14 cellular contexts compared by ENCODE assay signal in the genomic region with DNA sequence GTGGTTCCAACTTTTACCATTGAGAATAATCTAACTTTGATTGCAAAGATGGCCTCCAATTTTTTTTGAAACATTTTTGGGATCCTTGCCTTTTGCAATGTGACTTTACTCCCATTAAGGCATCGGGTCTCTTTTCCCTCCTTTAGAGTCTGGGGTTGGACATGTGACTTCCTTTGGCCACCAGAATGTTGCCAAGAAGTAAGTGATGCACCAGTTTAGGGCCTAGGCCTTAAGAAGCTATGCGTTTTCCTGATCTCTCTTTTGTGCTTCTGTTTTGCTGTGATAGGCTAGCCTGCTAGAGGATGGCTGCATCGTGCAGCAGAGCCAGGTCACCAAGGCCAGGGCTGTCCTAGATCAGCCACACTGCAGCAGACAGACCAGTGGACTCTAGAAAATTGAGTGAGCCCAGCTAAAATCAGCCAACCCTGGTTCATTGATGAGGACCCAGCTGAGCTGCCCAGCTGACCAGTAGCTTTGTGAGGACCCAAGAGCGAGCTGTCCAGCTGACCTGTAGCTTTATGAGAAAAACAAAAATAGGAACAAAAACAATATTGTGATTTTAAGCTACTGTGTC.
DNase-seq lines count a peak whose midpoint lies in the region; ATAC-seq and TF ChIP-seq lines count a peak whose summit lies in the region.
"Had no signal": no experiment of that assay in that cellular context is flagged by ENCODE, and none has a peak within 500 bp of the region (broad histone marks: within the 10 kb centered on the region; RNA-seq: fewer than 3 reads in every experiment).

No MANE protein-coding gene starts in this region.

- POLR2A ChIA-PET in HEK293 (lab: Yijun Ruan, JAX) = interaction anchor here (0.7 to 2.0 kb wide), 2 partner anchors 593 to 595 kb away, joined by 4 to 7 read pairs; partner anchors contain the start of gene JAG1

- intact Hi-C loops in ascending aorta (cut with DNase I) (loop anchor here (5.0 kb wide), 1 partner anchor 346 kb away; no protein-coding TSS in a partner anchor), left ventricle myocardium superior (cut with micrococcal nuclease) (no loop called here)

- peaks cover 8% of the 10 kb centered on the region; the same call in 1 of the 2 replicates for H3K4me1 ChIP-seq in HEK293 (ENCODE audit: control insufficient read depth, insufficient read depth, low read length)
- peaks cover 0 to 17% of the 10 kb centered on the region in 2 donors for H3K4me1 ChIP-seq in ascending aorta
- peaks cover 5 to 10% (median 6%) of the 10 kb centered on the region in 3 donors for H3K4me1 ChIP-seq in skeletal muscle tissue (ENCODE audit: control insufficient read depth in 3 of 3, insufficient read depth in 3 of 3, low read length in 3 of 3)

- DNase-seq in ascending aorta (ENCODE audit: low spot score in 2 of 2) = no peak
- DNase-seq in left ventricle myocardium superior = no peak
- DNase-seq in DMS114 treated with DMSO at 0.1 percent for 48 hours (lab: John Stamatoyannopoulos, UW; ENCODE audit: unreplicated experiment) = no peak
- no peak for DNase-seq in MV-4-11 (lab: John Stamatoyannopoulos, UW)
- DNase-seq in DMS79 treated with DMSO at 0.1 percent for 48 hours (lab: John Stamatoyannopoulos, UW) = no peak
- DNase-seq: activated naive CD8-positive, alpha-beta T cell treated with anti-CD3 and anti-CD28 coated beads, Interleukin-2, amount 10 ng/mL, durations not matched to agents 7 days and 5 days; CD4-positive, CD25-positive, alpha-beta regulatory T cell; effector CD4-positive, alpha-beta T cell; GDM1; stimulated activated CD4-positive, alpha-beta T cell treated with anti-CD3 and anti-CD28 coated beads, Interleukin-4, amount 100 ng/mL, for 24 hours; stomach had no signal

- no peak overlapping the region for H3K4me3 ChIP-seq in HEK293 (ENCODE audit: low read depth, low read length)
- no peak overlapping the region for H3K4me3 ChIP-seq in ascending aorta
- no peak overlapping the region for H3K4me3 ChIP-seq in skeletal muscle tissue (ENCODE audit: low read length in 3 of 3)
- H3K4me3 ChIP-seq: stomach had no signal

- H3K27me3 ChIP-seq in ascending aorta = no peaks in the 10 kb centered on the region
- no peaks in the 10 kb centered on the region for H3K27me3 ChIP-seq in skeletal muscle tissue (ENCODE audit: control insufficient read depth in 3 of 3, insufficient read depth in 3 of 3, low read length in 3 of 3)
- H3K27me3 ChIP-seq: stomach had no signal

- no peaks in the 10 kb centered on the region for H3K9me3 ChIP-seq in HEK293 (ENCODE audit: control insufficient read depth, insufficient read depth, low read depth, low read length)
- no peaks in the 10 kb centered on the region for H3K9me3 ChIP-seq in ascending aorta
- no peaks in the 10 kb centered on the region for H3K9me3 ChIP-seq in skeletal muscle tissue (ENCODE audit: control insufficient read depth in 3 of 3, low read length in 3 of 3)
- H3K9me3 ChIP-seq: stomach had no signal

- ATAC-seq in left ventricle myocardium superior (peak; percentile 35), HG03469 (IDR thresholded peaks at IDR 0.05; ENCODE audit: unreplicated experiment) (no peak)

- H3K36me3 ChIP-seq in HEK293 (ENCODE audit: control insufficient read depth in 2 of 2, insufficient read depth in 1 of 2, low read length in 2 of 2) (no peaks in the 10 kb centered on the region), ascending aorta (no peaks in the 10 kb centered on the region), skeletal muscle tissue (ENCODE audit: control insufficient read depth in 3 of 3, insufficient read depth in 3 of 3, low read length in 3 of 3) (no peaks in the 10 kb centered on the region)
- H3K36me3 ChIP-seq: stomach had no signal

- H3K9ac ChIP-seq in skeletal muscle tissue (ENCODE audit: low read depth in 1 of 3, low read length in 3 of 3) = no peak overlapping the region

- H3K27ac ChIP-seq in HEK293 (ENCODE audit: extremely low read depth, low read depth, low read length) (peak overlapping the region; percentile 49; the same call in 1 of the 2 replicates), ascending aorta (peak overlapping the region; percentile 3 to 33), skeletal muscle tissue (ENCODE audit: low read depth, low read length) (peak overlapping the region; percentile 29)

- TF ChIP-seq CTCF in HEK293 (tag by site-specific recombination; IDR thresholded peaks at IDR 0.05) (no peak), ascending aorta (IDR thresholded peaks at IDR 0.05) (no peak)

- CTCF ChIA-PET in HEK293 (lab: Yijun Ruan, JAX) = interaction anchor here (0.6 to 2.2 kb wide), 5 partner anchors 27 to 715 kb away, joined by 3 to 14 read pairs (median 7); no protein-coding TSS in a partner anchor

TF ChIP-seq in HEK293, 187 proteins besides CTCF, POLR2A, EP300 and RAD21 (continues in another document):
- TF ChIP-seq ZNF140 (tag by site-specific recombination; IDR thresholded peaks at IDR 0.05) (no peak), ZNF777 (tag by site-specific recombination; IDR thresholded peaks at IDR 0.05; ENCODE audit: borderline replicate concordance) (no peak), ZXDB (tag by site-specific recombination; IDR thresholded peaks at IDR 0.05) (no peak), ZFP41 (tag by site-specific recombination; IDR thresholded peaks at IDR 0.05; ENCODE audit: borderline replicate concordance) (no peak), ZNF274 (IDR thresholded peaks at IDR 0.05; ENCODE audit: low read length) (no peak), ZNF274 (tag by site-specific recombination; IDR thresholded peaks at IDR 0.05; ENCODE audit: borderline replicate concordance) (no peak), OVOL3 (tag by site-specific recombination; IDR thresholded peaks at IDR 0.05) (no peak), ZNF394 (tag by site-specific recombination; IDR thresholded peaks at IDR 0.05; ENCODE audit: borderline replicate concordance) (no peak), BCL6B (tag by site-specific recombination; IDR thresholded peaks at IDR 0.05) (no peak), ZNF184 (tag by site-specific recombination; IDR thresholded peaks at IDR 0.05) (no peak), ZNF341 (tag by site-specific recombination; IDR thresholded peaks at IDR 0.05; ENCODE audit: low read depth) (no peak)
- TF ChIP-seq, protein P1, sequence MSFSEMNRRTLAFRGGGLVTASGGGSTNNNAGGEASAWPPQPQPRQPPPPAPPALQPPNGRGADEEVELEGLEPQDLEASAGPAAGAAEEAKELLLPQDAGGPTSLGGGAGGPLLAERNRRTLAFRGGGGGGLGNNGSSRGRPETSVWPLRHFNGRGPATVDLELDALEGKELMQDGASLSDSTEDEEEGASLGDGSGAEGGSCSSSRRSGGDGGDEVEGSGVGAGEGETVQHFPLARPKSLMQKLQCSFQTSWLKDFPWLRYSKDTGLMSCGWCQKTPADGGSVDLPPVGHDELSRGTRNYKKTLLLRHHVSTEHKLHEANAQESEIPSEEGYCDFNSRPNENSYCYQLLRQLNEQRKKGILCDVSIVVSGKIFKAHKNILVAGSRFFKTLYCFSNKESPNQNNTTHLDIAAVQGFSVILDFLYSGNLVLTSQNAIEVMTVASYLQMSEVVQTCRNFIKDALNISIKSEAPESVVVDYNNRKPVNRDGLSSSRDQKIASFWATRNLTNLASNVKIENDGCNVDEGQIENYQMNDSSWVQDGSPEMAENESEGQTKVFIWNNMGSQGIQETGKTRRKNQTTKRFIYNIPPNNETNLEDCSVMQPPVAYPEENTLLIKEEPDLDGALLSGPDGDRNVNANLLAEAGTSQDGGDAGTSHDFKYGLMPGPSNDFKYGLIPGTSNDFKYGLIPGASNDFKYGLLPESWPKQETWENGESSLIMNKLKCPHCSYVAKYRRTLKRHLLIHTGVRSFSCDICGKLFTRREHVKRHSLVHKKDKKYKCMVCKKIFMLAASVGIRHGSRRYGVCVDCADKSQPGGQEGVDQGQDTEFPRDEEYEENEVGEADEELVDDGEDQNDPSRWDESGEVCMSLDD (tag by site-specific recombination; IDR thresholded peaks at IDR 0.05) = no peak
